In the genomic region with DNA sequence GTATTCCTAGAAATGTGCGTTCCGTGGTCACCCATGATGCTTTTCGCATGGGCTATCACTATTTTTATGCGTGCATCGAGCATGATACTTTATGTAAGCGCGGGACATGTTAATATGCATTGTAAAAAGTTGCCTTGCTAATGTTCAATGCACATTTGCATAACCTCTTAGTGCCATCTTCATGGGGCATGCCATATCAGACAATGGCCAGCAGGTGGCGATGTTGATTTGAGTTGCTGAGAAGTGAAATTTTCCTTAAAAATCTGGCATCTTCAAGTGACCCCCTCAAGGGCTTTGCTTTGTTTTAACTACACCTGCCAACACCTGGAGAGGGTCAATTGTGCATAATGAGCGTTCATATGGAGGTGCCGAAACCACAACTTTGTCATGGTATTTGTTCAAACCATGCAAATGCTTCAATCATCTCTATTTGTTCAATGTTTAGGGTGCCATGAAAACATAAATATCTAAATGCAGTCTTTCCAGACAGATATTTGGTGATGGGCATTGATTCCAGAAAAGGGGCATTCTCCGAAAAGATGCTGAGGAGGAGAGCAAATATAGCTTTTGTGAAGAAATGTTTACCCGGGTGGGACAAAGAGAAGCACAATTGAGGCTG, we compare ENCODE assay signal across 8 cellular contexts.
DNase-seq lines count a peak whose midpoint lies in the region; ATAC-seq, FAIRE-seq and TF ChIP-seq lines count a peak whose summit lies in the region.

No MANE protein-coding gene starts in this region.

- 1% methylated on average over 12 of the region's 12 CpGs for WGBS in K562 (ENCODE audit: insufficient coverage, low coverage, missing lambda C conversion rate)

- no peak overlapping the region for H2AFZ ChIP-seq in K562 (ENCODE audit: low read depth, low read length)

- no peak overlapping the region for H3K27ac ChIP-seq in K562 (ENCODE audit: extremely low read depth, low read depth, low read length)

- no peak overlapping the region for H3K4me3 ChIP-seq in K562

- intact Hi-C loops in K562 (cut with micrococcal nuclease): loop anchor here (5.0 kb wide), 2 partner anchors 565 to 1330 kb away; no protein-coding TSS in a partner anchor

- peak; percentile 70 for FAIRE-seq in K562 (lab: Jason Lieb, UNC)

- no peaks in the 10 kb centered on the region for H3K27me3 ChIP-seq in K562 (ENCODE audit: control insufficient read depth in 2 of 2, insufficient read depth in 2 of 2, low read length in 2 of 2)

- in situ Hi-C loops in K562 (cut with MboI): no loop called here

- no peaks in the 10 kb centered on the region for H3K79me2 ChIP-seq in K562 (ENCODE audit: control insufficient read depth, insufficient read depth, low read length)

- peak; percentile 65 to 67 for TF ChIP-seq RAD21 in K562 (CRISPR knock-in tag; conservative IDR thresholded peaks at IDR 0.05 in 1 of 2, IDR thresholded peaks at IDR 0.05 in 1 of 2)

- peak; percentile 31 to 73 (median 64); a peak in 5 of 6 replicates for TF ChIP-seq CTCF in K562 (IDR thresholded peaks at IDR 0.05 in 2 of 3, conservative IDR thresholded peaks at IDR 0.05 in 1 of 3; ENCODE audit: insufficient read depth in 2 of 3, low read depth in 1 of 3, low read length in 3 of 3)

- ATAC-seq in HG03095 (IDR thresholded peaks at IDR 0.05; ENCODE audit: unreplicated experiment) (peak; percentile 68), K562 (no peak), GM19324 (IDR thresholded peaks at IDR 0.05; ENCODE audit: low FRiP score, unreplicated experiment) (no peak)

- no peaks in the 10 kb centered on the region for H3K4me1 ChIP-seq in K562 (replicated peaks in 1 of 2; ENCODE audit: control insufficient read depth in 2 of 2, insufficient read depth in 2 of 2, low read length in 2 of 2)

- H3K9me1 ChIP-seq in K562 (ENCODE audit: control insufficient read depth, insufficient read depth, low read length): no peaks in the 10 kb centered on the region

- TF ChIP-seq EP300 in K562 (IDR thresholded peaks at IDR 0.05; ENCODE audit: low read length): no peak

- H3K9me3 ChIP-seq in K562 (replicated peaks; ENCODE audit: control insufficient read depth, insufficient read depth, low read depth, low read length): no peaks in the 10 kb centered on the region

- CTCF ChIA-PET in K562 (lab: Yijun Ruan, JAX; ENCODE audit: low intra/inter-chr PET ratio): interaction anchor here (0.6 kb wide), 1 partner anchor 1330 kb away, joined by 3 read pairs; no protein-coding TSS in a partner anchor

- H4K20me1 ChIP-seq in K562 (replicated peaks; ENCODE audit: control insufficient read depth, insufficient read depth, low read length): no peaks in the 10 kb centered on the region

- peak; percentile 68 for DNase-seq in activated effector memory CD4-positive, alpha-beta T cell treated with anti-CD3 and anti-CD28 coated beads, Interleukin-2, amount 50 U/mL, for 16 hours
- no peak for DNase-seq in activated effector memory CD4-positive, alpha-beta T cell treated with Interleukin-2 at 50 U/mL for 16 hours
- DNase-seq in RPMI8226 (peak; percentile 51), K562 (ENCODE audit: extremely low read depth in 1 of 4, low spot score in 3 of 4) (peak; percentile 15 to 43 (median 40)), iPS-NIHi7 (ENCODE audit: extremely low spot score) (peak; percentile 67)
- peak; percentile 10 to 13 for DNase-seq in stimulated activated CD4-positive, alpha-beta T cell treated with anti-CD3 and anti-CD28 coated beads, Interleukin-1b, Interleukin-23, amount 100 ng/mL, for 4 hours (ENCODE audit: low read depth in 2 of 2)

- no peaks in the 10 kb centered on the region for H3K36me3 ChIP-seq in K562 (ENCODE audit: control insufficient read depth, insufficient read depth, low read length)

- H3K9ac ChIP-seq in K562 (ENCODE audit: insufficient read depth in 1 of 2, low read depth in 2 of 2, low read length in 2 of 2): no peak overlapping the region

- BruUV-seq in K562 (replicated peaks; lab: Mats Ljungman, UMichigan): no TSS peak

- POLR2A ChIA-PET in K562 (lab: Yijun Ruan, JAX): no interaction called here

- H3K4me2 ChIP-seq in K562 (ENCODE audit: insufficient read depth, low read length): no peak overlapping the region

- no peak for TF ChIP-seq POLR2A in K562 (conservative IDR thresholded peaks at IDR 0.05)

TF ChIP-seq in K562, 482 proteins besides CTCF, POLR2A, EP300 and RAD21:
- TF ChIP-seq FOXA1 (IDR thresholded peaks at IDR 0.05; ENCODE audit: borderline replicate concordance): no peak
- peak; percentile 70 for TF ChIP-seq SMC3 (conservative IDR thresholded peaks at IDR 0.05; ENCODE audit: insufficient read depth, low read depth, low read length)
